8 cellular contexts compared by ENCODE assay signal in the genomic region with DNA sequence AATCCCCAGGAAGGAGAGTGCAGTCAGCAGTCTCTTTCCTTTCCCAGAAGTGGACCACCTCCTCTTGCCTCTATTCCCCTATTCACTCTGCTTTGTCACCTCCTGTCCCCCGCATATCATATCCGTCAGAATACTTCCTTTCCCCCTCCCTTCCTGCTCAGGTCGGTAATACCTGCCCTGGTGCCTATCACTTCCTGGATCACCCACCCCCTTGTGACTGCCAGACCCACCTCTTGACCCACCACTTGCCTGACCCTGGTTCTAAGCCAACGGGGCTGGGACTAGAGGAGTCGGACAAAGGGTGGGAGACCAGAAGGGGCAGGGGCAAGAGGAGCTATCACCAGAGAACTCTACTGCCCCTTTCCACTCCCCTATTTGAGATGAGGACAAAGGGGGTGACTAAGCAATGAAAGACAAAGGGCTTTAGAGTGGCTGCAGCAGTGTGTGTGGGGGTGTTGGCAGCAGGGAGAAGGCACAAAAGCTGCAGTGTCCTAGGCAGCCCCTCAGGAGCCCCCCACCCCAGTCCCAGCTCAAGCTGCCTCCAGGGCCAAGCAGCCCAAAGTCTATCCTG. TPM values are rescaled to one million over a fixed set of nuclear protein-coding genes. Genes with fewer than 3 reads are reported as not detected.
A peak's percentile ranks its signal among the peaks of the same experiment; 100 is the strongest.
DNase-seq lines count a peak whose midpoint lies in the region; ATAC-seq and TF ChIP-seq lines count a peak whose summit lies in the region.

No MANE protein-coding gene starts in this region.

- peaks cover 24% of the 10 kb centered on the region for H3K9me1 ChIP-seq in IMR-90 (ENCODE audit: insufficient read depth, low read length)

- H3K4me1 ChIP-seq in IMR-90 (ENCODE audit: control insufficient read depth, insufficient read depth, low read length), result peaks cover 31% of the 10 kb centered on the region
- peaks cover 29 to 65% of the 10 kb centered on the region in 2 donors for H3K4me1 ChIP-seq in left lung
- H3K4me1 ChIP-seq in spleen, result peaks cover 52 to 97% (median 88%) of the 10 kb centered on the region in 6 donors
- peaks cover 33 to 71% of the 10 kb centered on the region in 2 experiments for H3K4me1 ChIP-seq in SK-N-SH (ENCODE audit: control insufficient read depth in 1 of 2, insufficient read depth in 2 of 2, low read depth in 1 of 2, low read length in 1 of 2)

- peaks cover 14 to 28% of the 10 kb centered on the region in 2 experiments for H3K79me1 ChIP-seq in IMR-90 (ENCODE audit: low read depth in 1 of 2, low read length in 2 of 2)

- no CpG with 5 or more reads among the region's 5 CpGs for WGBS in IMR-90 (ENCODE audit: extremely low coverage in 2 of 2, insufficient read length in 1 of 2), 2 experiments
- WGBS in spleen, 5 donors, result 37 to 65% (median 42%) methylated on average over 5 of the region's 5 CpGs
- WGBS in SK-N-SH (ENCODE audit: low lambda C conversion rate), result 95% methylated on average over 5 of the region's 5 CpGs

- TF ChIP-seq EP300 in SK-N-SH (IDR thresholded peaks at IDR 0.05; ENCODE audit: borderline replicate concordance in 1 of 2, low read depth in 1 of 2, low read length in 1 of 2), result no peak

- H4K20me1 ChIP-seq in IMR-90 (ENCODE audit: insufficient read depth, low read length) (no peaks in the 10 kb centered on the region), SK-N-SH (ENCODE audit: insufficient read depth) (no peaks in the 10 kb centered on the region)

- DNase-seq in IMR-90, result no peak
- no peak for DNase-seq in left lung
- DNase-seq in spleen, result peak; percentile 77
- DNase-seq in RPMI8226, result no peak
- DNase-seq in NAMALWA (ENCODE audit: low spot score), result no peak
- no peak for DNase-seq in SK-N-SH
- DNase-seq in DMS 273 treated with DMSO at 0.1 percent for 48 hours (lab: John Stamatoyannopoulos, UW), result no peak

- no peak overlapping the region for H3K9ac ChIP-seq in IMR-90 (ENCODE audit: low read depth, low read length)
- H3K9ac ChIP-seq in SK-N-SH, result no peak overlapping the region

- H3K9me2 ChIP-seq in SK-N-SH, result no peaks in the 10 kb centered on the region

- intact Hi-C loops in IMR-90 (cut with micrococcal nuclease) (no loop called here), left lung (cut with DNase I) (no loop called here), spleen (cut with DNase I; ENCODE audit: low total_unique reads) (no loop called here)

- TF ChIP-seq CTCF in IMR-90 (conservative IDR thresholded peaks at IDR 0.05; ENCODE audit: low read depth, low read length), result no peak
- TF ChIP-seq CTCF in left lung (IDR thresholded peaks at IDR 0.05), result no peak
- no peak for TF ChIP-seq CTCF in spleen (IDR thresholded peaks at IDR 0.05 in 8 of 11, conservative IDR thresholded peaks at IDR 0.05 in 3 of 11)
- TF ChIP-seq CTCF in SK-N-SH (IDR thresholded peaks at IDR 0.05), result no peak

- H3K4ac ChIP-seq in IMR-90 (ENCODE audit: low read depth, low read length), result peak overlapping the region; percentile 94

- peak overlapping the region; percentile 99; the same call in 1 of the 2 replicates for H3K14ac ChIP-seq in IMR-90 (replicated peaks; ENCODE audit: low read depth, low read length)

- POLR2A ChIA-PET in IMR-90 (lab: Charles Lee; ENCODE audit: unreplicated experiment) (interaction anchor here (0.5 kb wide), 1 partner anchor 72 kb away, joined by 3 read pairs; no protein-coding TSS in a partner anchor), SK-N-SH (lab: Yijun Ruan, JAX) (no interaction called here)

- no peaks in the 10 kb centered on the region for H3K9me3 ChIP-seq in IMR-90 (ENCODE audit: control insufficient read depth, insufficient read depth, low read length)
- no peaks in the 10 kb centered on the region for H3K9me3 ChIP-seq in left lung
- no peaks in the 10 kb centered on the region for H3K9me3 ChIP-seq in spleen
- no peaks in the 10 kb centered on the region for H3K9me3 ChIP-seq in SK-N-SH

- H3K27ac ChIP-seq in IMR-90 (ENCODE audit: insufficient read depth, low read length) (peak overlapping the region; percentile 88; the same call in 1 of the 2 replicates), angular gyrus (ENCODE audit: low read depth, low read length) (peak overlapping the region; percentile 100), left lung (peak overlapping the region; percentile 89 to 98), spleen (peak overlapping the region; percentile 93 to 97 (median 95)), SK-N-SH (ENCODE audit: low read depth in 2 of 2, low read length in 1 of 2) (peak overlapping the region in 1 of 2 experiments; percentile 99; a peak in 2 of 4 replicates)

- CTCF ChIA-PET in IMR-90 (lab: Yijun Ruan, JAX), result interaction anchor here (0.5 to 0.6 kb wide), 3 partner anchors 88 to 296 kb away, joined by 3 read pairs; no protein-coding TSS in a partner anchor
- CTCF ChIA-PET in SK-N-SH (lab: Yijun Ruan, JAX), result interaction anchor here (1.2 to 6.8 kb wide), 7 partner anchors 8 to 181 kb away, joined by 3 to 65 read pairs (median 11); a partner anchor contains a TSS

- TF ChIP-seq POLR2A in IMR-90 (IDR thresholded peaks at IDR 0.05; ENCODE audit: low read depth, low read length) (no peak), spleen (IDR thresholded peaks at IDR 0.05) (no peak)

- peak overlapping the region; percentile 95; the same call in 1 of the 2 replicates for H2BK120ac ChIP-seq in IMR-90 (ENCODE audit: low read depth, low read length)

- no peak overlapping the region for H3K4me2 ChIP-seq in IMR-90 (ENCODE audit: low read depth, low read length)
- H3K4me2 ChIP-seq in SK-N-SH, result no peak overlapping the region

- peak overlapping the region; percentile 98 for H4K91ac ChIP-seq in IMR-90 (ENCODE audit: insufficient read depth, low read depth, low read length)

- H3F3A ChIP-seq in SK-N-SH (replicated peaks; ENCODE audit: insufficient read depth), result peaks cover 12% of the 10 kb centered on the region

- peak overlapping the region; percentile 59; the same call in 1 of the 3 replicates for H2BK15ac ChIP-seq in IMR-90 (ENCODE audit: low read depth, low read length)

- ATAC-seq in IMR-90 (ENCODE audit: low read depth) (no peak), left lung (no peak)

- TF ChIP-seq RAD21 in IMR-90 (IDR thresholded peaks at IDR 0.05; ENCODE audit: low read length) (no peak), SK-N-SH (IDR thresholded peaks at IDR 0.05; ENCODE audit: low read length) (no peak)

- H3K79me2 ChIP-seq in SK-N-SH (ENCODE audit: insufficient read depth), result peaks cover 33% of the 10 kb centered on the region

- H3K23ac ChIP-seq in IMR-90 (ENCODE audit: low read depth, low read length), result peak overlapping the region; percentile 74; the same call in 1 of the 2 replicates

- H2AK5ac ChIP-seq in IMR-90 (ENCODE audit: low read depth, low read length), result peak overlapping the region; percentile 94

- 0 out of 2 replicates have a peak overlapping the region, but pooled peaks have one; percentile 66 for H2BK20ac ChIP-seq in IMR-90 (ENCODE audit: low read depth, low read length)

- in situ Hi-C loops in IMR-90 (cut with MboI; ENCODE audit: low sequenced_read_pairs), result no loop called here

- no peak overlapping the region for H3K18ac ChIP-seq in IMR-90 (ENCODE audit: low read depth, low read length)

- H3K27me3 ChIP-seq in IMR-90 (ENCODE audit: control insufficient read depth, insufficient read depth, low read length) (no peaks in the 10 kb centered on the region), left lung (no peaks in the 10 kb centered on the region), spleen (replicated peaks in 1 of 7) (no peaks in the 10 kb centered on the region), SK-N-SH (ENCODE audit: insufficient read depth) (no peaks in the 10 kb centered on the region)

- dilution Hi-C loops in IMR-90 (cut with HindIII; ENCODE audit: low sequenced_read_pairs, unreplicated experiment), result no loop called here

- H3K56ac ChIP-seq in IMR-90 (ENCODE audit: extremely low read depth, insufficient read depth, low read length), result no peak overlapping the region

- peak overlapping the region; percentile 94 for H2AK9ac ChIP-seq in IMR-90 (replicated peaks; ENCODE audit: low read depth, low read length, poor library complexity)

- peaks cover 5% of the 10 kb centered on the region; the same call in 1 of the 2 replicates for H3K36me3 ChIP-seq in IMR-90 (ENCODE audit: control insufficient read depth, insufficient read depth, low read length)
- H3K36me3 ChIP-seq in left lung, result peaks cover 0 to 8% of the 10 kb centered on the region in 2 donors
- H3K36me3 ChIP-seq in spleen, result peaks cover 0 to 24% (median 6%) of the 10 kb centered on the region in 6 donors
- H3K36me3 ChIP-seq in SK-N-SH (replicated peaks in 1 of 2; ENCODE audit: control insufficient read depth in 1 of 2, insufficient read depth in 2 of 2, low read length in 1 of 2), result peaks cover 11 to 24% of the 10 kb centered on the region in 2 experiments

- H4K5ac ChIP-seq in IMR-90 (ENCODE audit: low read depth, low read length), result peak overlapping the region; percentile 84

- H2BK5ac ChIP-seq in IMR-90 (ENCODE audit: low read depth, low read length, poor library complexity, severe bottlenecking), result peak overlapping the region; percentile 90

- BruUV-seq in IMR-90 (replicated peaks; lab: Mats Ljungman, UMichigan), result no TSS peak

- H4K8ac ChIP-seq in IMR-90 (ENCODE audit: low read depth in 2 of 2, low read length in 2 of 2), result peak overlapping the region; percentile 85 to 96; a peak in 3 of 4 replicates

- H2AFZ ChIP-seq in IMR-90 (replicated peaks; ENCODE audit: low read length, poor library complexity), result peak overlapping the region; percentile 98
- no peak overlapping the region for H2AFZ ChIP-seq in SK-N-SH (ENCODE audit: low read depth)

- H3K4me3 ChIP-seq in IMR-90 (ENCODE audit: insufficient read depth, low read depth, low read length), result no peak overlapping the region
- H3K4me3 ChIP-seq in left lung, result no peak overlapping the region
- peak overlapping the region in 1 of 8 donors; percentile 83 for H3K4me3 ChIP-seq in spleen
- no peak overlapping the region for H3K4me3 ChIP-seq in SK-N-SH (ENCODE audit: low read depth in 2 of 2, low read length in 1 of 2)

RNA-seq across cellular contexts. Expression of a gene that starts 1.7 kb away (rescaled TPM):
- total RNA-seq in IMR-90 (2012; rRNA removed) (0.28 and 0.72 TPM in 2 replicates), left lung (10 to 100 TPM; 13.4 to 15.4 TPM), spleen (10 to 100 TPM in 4 of 7 donors, 1 to 10 TPM in 3; 1.1 to 37.8 (median 11.0) TPM)
- polyA plus RNA-seq in IMR-90 (2012; rRNA removed) (0.39 and 0.40 TPM in 2 replicates), spleen (1 to 10 TPM in 1 of 3 donors, under 1 TPM in 2; 0.26 to 1.2 (median 0.91) TPM), SK-N-SH (2012; rRNA removed) (1.2 and 1.6 TPM in 2 replicates)
- 0.25 and 0.40 TPM in 2 replicates for polyA plus RNA-seq in IMR-90 (2012; cell fraction: cytosol; rRNA removed)
- 1.4 and 1.6 TPM in 2 replicates for polyA plus RNA-seq in IMR-90 (2012; cell fraction: nucleus; rRNA removed; ENCODE audit: low replicate concordance)
- polyA plus RNA-seq in SK-N-SH (2012; cell fraction: cytosol; rRNA removed), result 0.59 and 1.0 TPM in 2 replicates
- polyA plus RNA-seq in SK-N-SH (2012; cell fraction: nucleus; rRNA removed), result 1.5 and 2.0 TPM in 2 replicates

RNA-seq across cellular contexts. Expression of a gene that starts 1.7 kb away (rescaled TPM):
- total RNA-seq in IMR-90 (2012; rRNA removed), result 85.5 and 122 TPM in 2 replicates
- 101 and 103 TPM in 2 replicates for polyA plus RNA-seq in IMR-90 (2012; rRNA removed)
- polyA plus RNA-seq in IMR-90 (2012; cell fraction: cytosol; rRNA removed), result 83.0 and 100.0 TPM in 2 replicates
- polyA plus RNA-seq in IMR-90 (2012; cell fraction: nucleus; rRNA removed; ENCODE audit: low replicate concordance), result 67.4 and 101 TPM in 2 replicates
- total RNA-seq in left lung, result 10 to 100 TPM; 67.7 to 78.6 TPM
- 100 to 1,000 TPM in 1 of 7 donors, 10 to 100 TPM in 6; 76.5 to 110 (median 88.0) TPM for total RNA-seq in spleen
- 10 to 100 TPM; 27.0 to 44.7 (median 34.1) TPM for polyA plus RNA-seq in spleen
- polyA plus RNA-seq in SK-N-SH (2012; rRNA removed), result 203 and 210 TPM in 2 replicates
- polyA plus RNA-seq in SK-N-SH (2012; cell fraction: cytosol; rRNA removed), result 190 and 238 TPM in 2 replicates
- polyA plus RNA-seq in SK-N-SH (2012; cell fraction: nucleus; rRNA removed), result 163 and 183 TPM in 2 replicates

RNA-seq across cellular contexts. Expression of a gene that starts 14.6 kb away (rescaled TPM):
- total RNA-seq in IMR-90 (2012; rRNA removed), result not detected in 2 replicates
- polyA plus RNA-seq in IMR-90 (2012; rRNA removed), result 0.44 and 0.57 TPM in 2 replicates
- 0.94 TPM in 1 of 2 replicates, not detected in the other for polyA plus RNA-seq in IMR-90 (2012; cell fraction: cytosol; rRNA removed)
- polyA plus RNA-seq in IMR-90 (2012; cell fraction: nucleus; rRNA removed; ENCODE audit: low replicate concordance), result 0.34 and 0.86 TPM in 2 replicates
- total RNA-seq in left lung, result 100 to 1,000 TPM; 102 to 329 TPM
- total RNA-seq in spleen, result 100 to 1,000 TPM; 167 to 402 (median 268) TPM
- polyA plus RNA-seq in spleen, result 100 to 1,000 TPM; 148 to 236 (median 202) TPM
- 0.34 and 0.61 TPM in 2 replicates for polyA plus RNA-seq in SK-N-SH (2012; rRNA removed)
- 0.15 and 0.17 TPM in 2 replicates for polyA plus RNA-seq in SK-N-SH (2012; cell fraction: cytosol; rRNA removed)
- 1.1 and 1.2 TPM in 2 replicates for polyA plus RNA-seq in SK-N-SH (2012; cell fraction: nucleus; rRNA removed)

RNA-seq across cellular contexts. Expression of a gene that starts 22.9 kb away (rescaled TPM):
- total RNA-seq in IMR-90 (2012; rRNA removed) (not detected in 2 replicates), left lung (not detected), spleen (not detected)
- polyA plus RNA-seq in IMR-90 (2012; rRNA removed) (not detected in 2 replicates), spleen (under 1 TPM in 1 of 3 donors, not detected in 2; 0.29 TPM), SK-N-SH (2012; rRNA removed) (not detected in 2 replicates)
- not detected in 2 replicates for polyA plus RNA-seq in IMR-90 (2012; cell fraction: cytosol; rRNA removed)
- not detected in 2 replicates for polyA plus RNA-seq in IMR-90 (2012; cell fraction: nucleus; rRNA removed; ENCODE audit: low replicate concordance)
- polyA plus RNA-seq in SK-N-SH (2012; cell fraction: cytosol; rRNA removed), result not detected in 2 replicates
- not detected in 2 replicates for polyA plus RNA-seq in SK-N-SH (2012; cell fraction: nucleus; rRNA removed)

RNA-seq across cellular contexts. Expression of a gene that starts 23.2 kb away (rescaled TPM):
- 11.4 and 19.9 TPM in 2 replicates for total RNA-seq in IMR-90 (2012; rRNA removed)
- polyA plus RNA-seq in IMR-90 (2012; rRNA removed), result 36.0 and 41.5 TPM in 2 replicates
- polyA plus RNA-seq in IMR-90 (2012; cell fraction: cytosol; rRNA removed), result 43.6 and 51.8 TPM in 2 replicates
- polyA plus RNA-seq in IMR-90 (2012; cell fraction: nucleus; rRNA removed; ENCODE audit: low replicate concordance), result 67.0 and 75.3 TPM in 2 replicates
- 10 to 100 TPM; 35.3 to 35.8 TPM for total RNA-seq in left lung
- total RNA-seq in spleen, result 10 to 100 TPM; 29.2 to 52.8 (median 35.6) TPM
- polyA plus RNA-seq in spleen, result 10 to 100 TPM; 21.0 to 41.3 (median 31.8) TPM
- polyA plus RNA-seq in SK-N-SH (2012; rRNA removed), result 50.5 and 56.5 TPM in 2 replicates
- polyA plus RNA-seq in SK-N-SH (2012; cell fraction: cytosol; rRNA removed), result 36.4 and 47.7 TPM in 2 replicates
- polyA plus RNA-seq in SK-N-SH (2012; cell fraction: nucleus; rRNA removed), result 60.0 and 75.7 TPM in 2 replicates

Comparison
In these comparisons a context has a peak if more than half of its experiments do, and no peak if none do; other contexts are left out.
1. RNA of a gene that starts 14.6 kb away (total RNA-seq): 102 to 329 TPM in left lung and 167 to 402 TPM in spleen; not detected in IMR-90; every median in the first group is over 10 times any median in the second.